8 cellular contexts compared by ENCODE assay signal in genomic region chr1:211625040-211625439, GRCh38. TPM values are rescaled to one million over a fixed set of nuclear protein-coding genes. Genes with fewer than 3 reads are reported as not detected.
A peak's percentile ranks its signal among the peaks of the same experiment; 100 is the strongest.
DNase-seq lines count a peak whose midpoint lies in the region; ATAC-seq, FAIRE-seq and TF ChIP-seq lines count a peak whose summit lies in the region.

No MANE protein-coding gene starts in this region.

- intact Hi-C loops in pancreas (cut with DNase I) = no loop called here

- TF ChIP-seq CTCF in choroid plexus epithelial cell (conservative IDR thresholded peaks at IDR 0.05; ENCODE audit: low read depth, low read length) (peak; percentile 36), pancreas (IDR thresholded peaks at IDR 0.05) (no peak)

- H3K4me3 ChIP-seq in choroid plexus epithelial cell (ENCODE audit: low read depth, low read length) = no peak overlapping the region
- H3K4me3 ChIP-seq in pancreas = no peak overlapping the region

- H3K4me1 ChIP-seq in pancreas = no peaks in the 10 kb centered on the region

- no peaks in the 10 kb centered on the region for H3K9me3 ChIP-seq in pancreas

- DNase-seq in DMS53 (lab: John Stamatoyannopoulos, UW) (peak; percentile 53), DMS53 treated with DMSO at 0.1 percent for 48 hours (lab: John Stamatoyannopoulos, UW; ENCODE audit: unreplicated experiment) (no peak), NCI-H226 (peak; percentile 14), choroid plexus epithelial cell (ENCODE audit: low read depth) (peak; percentile 49), pancreas (no peak)
- no peak for DNase-seq in stimulated activated CD4-positive, alpha-beta T cell treated with anti-CD3 and anti-CD28 coated beads, Interleukin-1b, Interleukin-23, amount 100 ng/mL, for 48 hours

- WGBS in pancreas, 2 donors = 88 to 95% methylated on average over 2 of the region's 2 CpGs

- no peak overlapping the region for H3K27ac ChIP-seq in pancreas

- ATAC-seq in pancreas (peak in 3 of 4 donors; percentile 43 to 66 (median 52)), GM19395 (IDR thresholded peaks at IDR 0.05; ENCODE audit: unreplicated experiment) (no peak), GM18520 (IDR thresholded peaks at IDR 0.05; ENCODE audit: unreplicated experiment) (no peak)

- no peak for FAIRE-seq in pancreas (lab: Jason Lieb, UNC)

- no peaks in the 10 kb centered on the region for H3K27me3 ChIP-seq in pancreas

- no peaks in the 10 kb centered on the region for H3K36me3 ChIP-seq in pancreas

RNA-seq across cellular contexts. Expression of gene SLC30A1, which starts 46.1 kb away (rescaled TPM):
- 10 to 100 TPM in 3 of 6 donors, 1 to 10 TPM in 3; 4.7 to 19.5 (median 9.8) TPM for total RNA-seq in pancreas
- 1 to 10 TPM; 1.5 to 7.1 TPM for polyA plus RNA-seq in pancreas

RNA-seq across cellular contexts. Expression of gene NEK2, which starts 50.4 kb away (rescaled TPM):
- under 1 TPM in 5 of 6 donors, not detected in 1; 0.08 to 0.55 (median 0.32) TPM for total RNA-seq in pancreas
- under 1 TPM in 1 of 2 donors, not detected in 1; 0.05 TPM for polyA plus RNA-seq in pancreas

Comparison
In these comparisons a context has a peak if more than half of its experiments do, and no peak if none do; other contexts are left out.
1. DNase-seq: peak in DMS53 (single experiment), NCI-H226 (single experiment) and choroid plexus epithelial cell (single experiment); none in DMS53 treated with DMSO at 0.1 percent for 48 hours (single experiment), pancreas (0 of 6) and stimulated activated CD4-positive, alpha-beta T cell treated with anti-CD3 and anti-CD28 coated beads, Interleukin-1b, Interleukin-23, amount 100 ng/mL, for 48 hours (single experiment).
2. ATAC-seq: peak in pancreas (3 of 4); none in GM19395 (single experiment) and GM18520 (single experiment).